24 cellular contexts compared by ENCODE assay signal in genomic region chr3:62065985-62066693, GRCh38.
DNase-seq lines count a peak whose midpoint lies in the region; ATAC-seq and TF ChIP-seq lines count a peak whose summit lies in the region.
"Had no signal": no experiment of that assay in that cellular context is flagged by ENCODE, and none has a peak within 500 bp of the region (broad histone marks: within the 10 kb centered on the region; RNA-seq: fewer than 3 reads in every experiment).

No MANE protein-coding gene starts in this region.

- H4K20me1 ChIP-seq in OCI-LY7 (ENCODE audit: insufficient read depth, low read length) = no peaks in the 10 kb centered on the region

- ATAC-seq in stimulated activated naive CD8-positive, alpha-beta T cell treated with anti-CD3 and anti-CD28 coated beads, Interleukin-15, amount 100 ng/mL, for 72 hours = no peak
- ATAC-seq: activated naive CD8-positive, alpha-beta T cell treated with anti-CD3 and anti-CD28 coated beads, Interleukin-2, amount 50 U/mL, for 24 hours; esophagus mucosa; heart left ventricle; PC-3 had no signal

- H3K9me3 Mint-ChIP-seq in activated CD4-positive, alpha-beta memory T cell treated with anti-CD3 and anti-CD28 coated beads, Interleukin-2, amount 10 ng/mL, durations not matched to agents 7 days and 5 days = peaks cover 5% of the 10 kb centered on the region
- H3K9me3 Mint-ChIP-seq in stimulated activated naive CD8-positive, alpha-beta T cell treated with anti-CD3 and anti-CD28 coated beads, Interleukin-15, amount 100 ng/mL, for 72 hours = no peaks in the 10 kb centered on the region
- H3K9me3 Mint-ChIP-seq: activated CD4-positive, alpha-beta T cell treated with anti-CD3 and anti-CD28 coated beads, Interleukin-2, amount 10 ng/mL, durations not matched to agents 24 days and 14 days; activated naive CD8-positive, alpha-beta T cell treated with anti-CD3 and anti-CD28 coated beads, Interleukin-2, amount 50 U/mL, for 24 hours; T-helper 1 cell treated with Interleukin-12 subunit alpha and Interleukin-12 subunit beta and Interleukin-4 antibody, amounts not matched to agents 30 μg/mL and 1 μg/mL, for 36 hours had no signal

- H3K27ac ChIP-seq in HEK293 (ENCODE audit: extremely low read depth, low read depth, low read length) (no peak overlapping the region), OCI-LY7 (ENCODE audit: low read depth, low read length, poor library complexity, severe bottlenecking) (no peak overlapping the region)
- H3K27ac ChIP-seq: heart left ventricle had no signal

- H3K4me1 ChIP-seq in HEK293 (ENCODE audit: control insufficient read depth, insufficient read depth, low read length) (no peaks in the 10 kb centered on the region; the same call in 1 of the 2 replicates), OCI-LY7 (ENCODE audit: insufficient read depth, low read length, poor library complexity, severe bottlenecking) (no peaks in the 10 kb centered on the region)

- POLR2A ChIA-PET in HEK293 (lab: Yijun Ruan, JAX) = no interaction called here
- POLR2A ChIA-PET in OCI-LY7 (lab: Charles Lee) = interaction anchor here (0.6 to 0.7 kb wide), 2 partner anchors 1004 to 1175 kb away, joined by 3 to 4 read pairs; no protein-coding TSS in a partner anchor
- POLR2A ChIA-PET in activated CD4-positive, alpha-beta memory T cell treated with anti-CD3 and anti-CD28 coated beads, Interleukin-2, amount 10 ng/mL, durations not matched to agents 7 days and 5 days (lab: Charles Lee) = no interaction called here

- no peak overlapping the region for H2AFZ ChIP-seq in OCI-LY7 (ENCODE audit: low read length)

- H3K4me3 ChIP-seq in HEK293 (ENCODE audit: low read depth, low read length) = no peak overlapping the region
- no peak overlapping the region for H3K4me3 ChIP-seq in OCI-LY7 (ENCODE audit: low read depth, low read length, poor library complexity, severe bottlenecking)
- H3K4me3 ChIP-seq: heart left ventricle had no signal

- no peak for TF ChIP-seq CTCF in HEK293 (tag by site-specific recombination; IDR thresholded peaks at IDR 0.05)
- no peak for TF ChIP-seq CTCF in OCI-LY7 (conservative IDR thresholded peaks at IDR 0.05; ENCODE audit: low read length)

- CTCF ChIA-PET in HEK293 (lab: Yijun Ruan, JAX) (interaction anchor here (0.7 to 0.8 kb wide), 2 partner anchors 15 to 238 kb away, joined by 3 read pairs; no protein-coding TSS in a partner anchor), OCI-LY7 (lab: Charles Lee; ENCODE audit: unreplicated experiment) (no interaction called here)
- CTCF ChIA-PET in activated CD4-positive, alpha-beta memory T cell treated with anti-CD3 and anti-CD28 coated beads, Interleukin-2, amount 10 ng/mL, durations not matched to agents 7 days and 5 days (lab: Charles Lee) = no interaction called here

- H3K36me3 Mint-ChIP-seq in activated CD4-positive, alpha-beta memory T cell treated with anti-CD3 and anti-CD28 coated beads, Interleukin-2, amount 10 ng/mL, durations not matched to agents 7 days and 5 days (ENCODE audit: low read depth) = no peaks in the 10 kb centered on the region

- no peaks in the 10 kb centered on the region for H3K27me3 Mint-ChIP-seq in activated CD4-positive, alpha-beta memory T cell treated with anti-CD3 and anti-CD28 coated beads, Interleukin-2, amount 10 ng/mL, durations not matched to agents 7 days and 5 days
- no peaks in the 10 kb centered on the region for H3K27me3 Mint-ChIP-seq in stimulated activated naive CD8-positive, alpha-beta T cell treated with anti-CD3 and anti-CD28 coated beads, Interleukin-15, amount 100 ng/mL, for 72 hours
- H3K27me3 Mint-ChIP-seq: activated CD4-positive, alpha-beta T cell treated with anti-CD3 and anti-CD28 coated beads, Interleukin-2, amount 10 ng/mL, durations not matched to agents 24 days and 14 days had no signal

- intact Hi-C loops in OCI-LY7 (cut with micrococcal nuclease; ENCODE audit: unreplicated experiment) = no loop called here

- H3K9me3 ChIP-seq in HEK293 (ENCODE audit: control insufficient read depth, insufficient read depth, low read depth, low read length) (no peaks in the 10 kb centered on the region), OCI-LY7 (ENCODE audit: low read length) (no peaks in the 10 kb centered on the region)
- H3K9me3 ChIP-seq: heart left ventricle had no signal

- no peaks in the 10 kb centered on the region for H3K79me2 ChIP-seq in OCI-LY7 (ENCODE audit: insufficient read depth, low read depth, low read length)

- H3K4me3 Mint-ChIP-seq in activated CD4-positive, alpha-beta memory T cell treated with anti-CD3 and anti-CD28 coated beads, Interleukin-2, amount 10 ng/mL, durations not matched to agents 7 days and 5 days = no peak overlapping the region
- no peak overlapping the region for H3K4me3 Mint-ChIP-seq in stimulated activated naive CD8-positive, alpha-beta T cell treated with anti-CD3 and anti-CD28 coated beads, Interleukin-15, amount 100 ng/mL, for 72 hours
- H3K4me3 Mint-ChIP-seq: activated CD4-positive, alpha-beta T cell treated with anti-CD3 and anti-CD28 coated beads, Interleukin-2, amount 10 ng/mL, durations not matched to agents 24 days and 14 days; activated naive CD8-positive, alpha-beta T cell treated with anti-CD3 and anti-CD28 coated beads, Interleukin-2, amount 50 U/mL, for 24 hours; B cell; T-helper 1 cell treated with Interleukin-12 subunit alpha and Interleukin-12 subunit beta and Interleukin-4 antibody, amounts not matched to agents 30 μg/mL and 1 μg/mL, for 36 hours had no signal

- no peak overlapping the region for H3K4me2 ChIP-seq in OCI-LY7 (ENCODE audit: low read length)

- no peaks in the 10 kb centered on the region for H3K9me2 ChIP-seq in OCI-LY7 (ENCODE audit: insufficient read depth, low read length)

- DNase-seq in astrocyte of the hippocampus (ENCODE audit: low read depth, low spot score) (peak; percentile 8), fibroblast of the conjunctiva (ENCODE audit: low read depth) (peak; percentile 60), smooth muscle cell of the brain vasculature (ENCODE audit: low read depth, low spot score) (peak; percentile 44), NCI-H2107 treated with DMSO at 0.1 percent for 48 hours (lab: John Stamatoyannopoulos, UW; ENCODE audit: unreplicated experiment) (no peak), OCI-LY7 (ENCODE audit: low spot score) (no peak)
- no peak for DNase-seq in activated CD4-positive, alpha-beta memory T cell treated with anti-CD3 and anti-CD28 coated beads, Interleukin-2, amount 10 ng/mL, durations not matched to agents 7 days and 5 days
- DNase-seq in stimulated activated naive CD8-positive, alpha-beta T cell treated with anti-CD3 and anti-CD28 coated beads, Interleukin-15, amount 100 ng/mL, for 72 hours = no peak
- DNase-seq: activated CD4-positive, alpha-beta T cell treated with anti-CD3 and anti-CD28 coated beads, Interleukin-2, amount 10 ng/mL, durations not matched to agents 24 days and 14 days; activated CD8-positive, alpha-beta memory T cell treated with anti-CD3 and anti-CD28 coated beads, Interleukin-2, amount 50 U/mL, for 4 hours; activated naive CD8-positive, alpha-beta T cell treated with anti-CD3 and anti-CD28 coated beads, Interleukin-2, amount 50 U/mL, for 24 hours; caudate nucleus; COR-L47; DND-41; heart left ventricle; KG1; NCI-H187; NCI-H226; nucleus accumbens; PC-3; stimulated activated CD4-positive, alpha-beta T cell treated with anti-CD3 and anti-CD28 coated beads, Interleukin-12 subunit alpha, Interleukin-12 subunit beta, amount 100 ng/mL, for 4 hours had no signal

- H3K36me3 ChIP-seq in HEK293 (ENCODE audit: control insufficient read depth in 2 of 2, insufficient read depth in 1 of 2, low read length in 2 of 2) (no peaks in the 10 kb centered on the region), OCI-LY7 (ENCODE audit: insufficient read depth, low read length) (no peaks in the 10 kb centered on the region)
- H3K36me3 ChIP-seq: heart left ventricle had no signal

- no TSS peak for BruUV-seq in OCI-LY7 (replicated peaks; lab: Mats Ljungman, UMichigan)

- no peaks in the 10 kb centered on the region for H3K4me1 Mint-ChIP-seq in activated CD4-positive, alpha-beta memory T cell treated with anti-CD3 and anti-CD28 coated beads, Interleukin-2, amount 10 ng/mL, durations not matched to agents 7 days and 5 days
- H3K4me1 Mint-ChIP-seq in stimulated activated naive CD8-positive, alpha-beta T cell treated with anti-CD3 and anti-CD28 coated beads, Interleukin-15, amount 100 ng/mL, for 72 hours = no peaks in the 10 kb centered on the region
- H3K4me1 Mint-ChIP-seq: activated CD4-positive, alpha-beta T cell treated with anti-CD3 and anti-CD28 coated beads, Interleukin-2, amount 10 ng/mL, durations not matched to agents 24 days and 14 days; activated naive CD8-positive, alpha-beta T cell treated with anti-CD3 and anti-CD28 coated beads, Interleukin-2, amount 50 U/mL, for 24 hours; B cell had no signal

- H3K27ac Mint-ChIP-seq in activated CD4-positive, alpha-beta memory T cell treated with anti-CD3 and anti-CD28 coated beads, Interleukin-2, amount 10 ng/mL, durations not matched to agents 7 days and 5 days = no peak overlapping the region
- H3K27ac Mint-ChIP-seq in stimulated activated naive CD8-positive, alpha-beta T cell treated with anti-CD3 and anti-CD28 coated beads, Interleukin-15, amount 100 ng/mL, for 72 hours = no peak overlapping the region
- H3K27ac Mint-ChIP-seq: activated CD4-positive, alpha-beta T cell treated with anti-CD3 and anti-CD28 coated beads, Interleukin-2, amount 10 ng/mL, durations not matched to agents 24 days and 14 days; activated naive CD8-positive, alpha-beta T cell treated with anti-CD3 and anti-CD28 coated beads, Interleukin-2, amount 50 U/mL, for 24 hours; B cell; T-helper 1 cell treated with Interleukin-12 subunit alpha and Interleukin-12 subunit beta and Interleukin-4 antibody, amounts not matched to agents 30 μg/mL and 1 μg/mL, for 36 hours had no signal

TF ChIP-seq in HEK293, 187 proteins besides CTCF, POLR2A, EP300 and RAD21 (continues in another document):
- TF ChIP-seq WT1 (tag by site-specific recombination; IDR thresholded peaks at IDR 0.05) (0 out of 2 replicates have a peak, but pooled peaks have one; percentile 57), ATF2 (tag by site-specific recombination; IDR thresholded peaks at IDR 0.05; ENCODE audit: low read depth) (peak; percentile 81), ZNF549 (tag by site-specific recombination; IDR thresholded peaks at IDR 0.05) (no peak), ZNF529 (tag by site-specific recombination; IDR thresholded peaks at IDR 0.05; ENCODE audit: insufficient replicate concordance) (no peak), ZNF791 (tag by site-specific recombination; IDR thresholded peaks at IDR 0.05) (no peak), ZNF544 (tag by site-specific recombination; IDR thresholded peaks at IDR 0.05) (no peak)

Comparison
In these comparisons a context has a peak if more than half of its experiments do, and no peak if none do; other contexts are left out.
1. DNase-seq: peak in astrocyte of the hippocampus (single experiment), fibroblast of the conjunctiva (single experiment) and smooth muscle cell of the brain vasculature (single experiment); none in NCI-H2107 treated with DMSO at 0.1 percent for 48 hours (single experiment), OCI-LY7 (single experiment), activated CD4-positive, alpha-beta memory T cell treated with anti-CD3 and anti-CD28 coated beads, Interleukin-2, amount 10 ng/mL, durations not matched to agents 7 days and 5 days (single experiment) and stimulated activated naive CD8-positive, alpha-beta T cell treated with anti-CD3 and anti-CD28 coated beads, Interleukin-15, amount 100 ng/mL, for 72 hours (0 of 2).